ENCODE assay signal across 1 cellular context in the genomic region with DNA sequence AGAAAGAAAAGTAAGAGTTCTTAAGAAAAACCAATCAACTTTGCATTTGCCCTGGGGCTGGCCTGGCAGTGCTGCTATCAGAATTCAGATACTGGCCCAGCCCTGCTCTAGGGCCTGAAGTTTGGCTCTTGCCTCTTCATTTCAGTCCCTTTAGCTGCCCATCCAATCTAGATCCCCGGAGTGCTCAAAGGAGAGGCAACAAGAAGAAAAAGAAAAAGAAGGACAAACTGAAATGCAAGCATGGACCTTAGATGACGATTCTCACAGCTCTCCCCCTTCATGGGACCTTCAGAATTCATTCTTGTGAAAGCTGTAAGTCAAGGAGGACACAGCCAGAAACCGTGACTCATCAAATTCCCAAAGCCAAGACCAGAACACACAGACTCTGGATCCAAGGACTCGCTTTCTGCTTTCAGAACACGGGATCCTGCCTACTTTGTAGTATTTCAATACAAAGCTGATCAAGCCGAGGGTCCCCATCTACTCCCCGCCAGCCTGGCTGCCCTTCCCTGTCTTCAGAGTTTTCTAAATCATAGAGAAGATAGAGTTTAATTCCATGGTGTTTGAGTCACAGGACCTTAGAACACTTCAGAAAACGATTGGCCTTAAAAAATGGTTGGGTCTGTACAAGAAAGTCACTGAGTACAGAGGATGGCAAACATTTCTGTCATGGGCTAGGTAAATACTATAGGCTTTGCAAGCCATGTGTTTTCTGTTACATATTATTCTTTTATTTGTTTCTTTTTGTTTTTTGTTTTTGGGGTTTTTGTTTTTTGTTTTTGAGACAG.
TF ChIP-seq lines count a peak whose summit lies in the region.

No MANE protein-coding gene starts in this region.

TF ChIP-seq in GM12878, 131 proteins besides CTCF, POLR2A, EP300 and RAD21 (continued from another document):
- TF ChIP-seq, protein P1, sequence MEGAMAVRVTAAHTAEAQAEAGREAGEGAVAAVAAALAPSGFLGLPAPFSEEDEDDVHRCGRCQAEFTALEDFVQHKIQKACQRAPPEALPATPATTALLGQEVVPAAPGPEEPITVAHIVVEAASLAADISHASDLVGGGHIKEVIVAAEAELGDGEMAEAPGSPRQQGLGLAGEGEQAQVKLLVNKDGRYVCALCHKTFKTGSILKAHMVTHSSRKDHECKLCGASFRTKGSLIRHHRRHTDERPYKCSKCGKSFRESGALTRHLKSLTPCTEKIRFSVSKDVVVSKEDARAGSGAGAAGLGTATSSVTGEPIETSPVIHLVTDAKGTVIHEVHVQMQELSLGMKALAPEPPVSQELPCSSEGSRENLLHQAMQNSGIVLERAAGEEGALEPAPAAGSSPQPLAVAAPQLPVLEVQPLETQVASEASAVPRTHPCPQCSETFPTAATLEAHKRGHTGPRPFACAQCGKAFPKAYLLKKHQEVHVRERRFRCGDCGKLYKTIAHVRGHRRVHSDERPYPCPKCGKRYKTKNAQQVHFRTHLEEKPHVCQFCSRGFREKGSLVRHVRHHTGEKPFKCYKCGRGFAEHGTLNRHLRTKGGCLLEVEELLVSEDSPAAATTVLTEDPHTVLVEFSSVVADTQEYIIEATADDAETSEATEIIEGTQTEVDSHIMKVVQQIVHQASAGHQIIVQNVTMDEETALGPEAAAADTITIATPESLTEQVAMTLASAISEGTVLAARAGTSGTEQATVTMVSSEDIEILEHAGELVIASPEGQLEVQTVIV (IDR thresholded peaks at IDR 0.05; ENCODE audit: borderline replicate concordance, partially characterized antibody) = no peak
